In the genomic region with DNA sequence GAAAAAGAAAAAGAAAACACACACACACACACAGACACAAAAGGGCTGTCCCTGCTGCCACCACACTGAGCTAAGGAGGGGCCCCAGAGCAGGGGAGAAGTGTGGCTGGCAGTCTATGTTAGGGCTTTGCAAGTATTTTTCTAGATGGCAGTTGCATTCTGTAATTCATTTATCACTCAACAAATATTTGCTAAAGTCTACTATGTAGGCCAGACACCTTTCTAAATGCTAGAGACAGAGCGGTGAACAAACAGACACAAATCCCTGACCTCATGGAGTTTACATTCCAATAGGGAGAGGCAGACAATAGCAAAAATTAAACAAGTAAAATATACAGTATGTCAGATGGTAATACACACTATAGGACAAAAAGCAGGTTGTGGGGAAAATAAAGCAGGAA, we compare ENCODE assay signal across 14 cellular contexts. TPM values are rescaled to one million over a fixed set of nuclear protein-coding genes. Genes with fewer than 3 reads are reported as not detected.
DNase-seq lines count a peak whose midpoint lies in the region; ATAC-seq and TF ChIP-seq lines count a peak whose summit lies in the region.
"Had no signal": no experiment of that assay in that cellular context is flagged by ENCODE, and none has a peak within 500 bp of the region (broad histone marks: within the 10 kb centered on the region; RNA-seq: fewer than 3 reads in every experiment).

No MANE protein-coding gene starts in this region.

- peaks cover 35% of the 10 kb centered on the region for H3K4me1 Mint-ChIP-seq in activated naive CD4-positive, alpha-beta T cell treated with anti-CD3 and anti-CD28 coated beads, Interleukin-2, amount 50 U/mL, for 24 hours
- H3K4me1 Mint-ChIP-seq in activated naive CD4-positive, alpha-beta T cell treated with anti-CD3 and anti-CD28 coated beads, Interleukin-2, amount 10 ng/mL, durations not matched to agents 7 days and 5 days, result peaks cover 10% of the 10 kb centered on the region
- H3K4me1 Mint-ChIP-seq in H9, result peaks cover 5 to 8% of the 10 kb centered on the region in 2 experiments
- H3K4me1 Mint-ChIP-seq in activated CD8-positive, alpha-beta memory T cell treated with anti-CD3 and anti-CD28 coated beads, Interleukin-2, amount 10 ng/mL, durations not matched to agents 7 days and 5 days, result peaks cover 5% of the 10 kb centered on the region
- H3K4me1 Mint-ChIP-seq in activated CD4-positive, alpha-beta T cell treated with anti-CD3 and anti-CD28 coated beads, Interleukin-2, amount 10 ng/mL, durations not matched to agents 24 days and 14 days, result peaks cover 4% of the 10 kb centered on the region

- no peak overlapping the region for H2AFZ ChIP-seq in H9 (ENCODE audit: low read length)
- H2AFZ ChIP-seq: GM23248 had no signal

- intact Hi-C loops in activated CD4-positive, alpha-beta T cell treated with anti-CD3 and anti-CD28 coated beads, Interleukin-2, amount 10 ng/mL, durations not matched to agents 24 days and 14 days (cut with micrococcal nuclease), result no loop called here

- H3T11ph ChIP-seq in H9 (ENCODE audit: low read length), result no peak overlapping the region

- no peaks in the 10 kb centered on the region for H3K9me3 Mint-ChIP-seq in activated naive CD4-positive, alpha-beta T cell treated with anti-CD3 and anti-CD28 coated beads, Interleukin-2, amount 50 U/mL, for 24 hours
- H3K9me3 Mint-ChIP-seq in activated naive CD4-positive, alpha-beta T cell treated with anti-CD3 and anti-CD28 coated beads, Interleukin-2, amount 10 ng/mL, durations not matched to agents 7 days and 5 days, result peaks cover 4% of the 10 kb centered on the region
- no peaks in the 10 kb centered on the region for H3K9me3 Mint-ChIP-seq in H9
- no peaks in the 10 kb centered on the region for H3K9me3 Mint-ChIP-seq in activated CD8-positive, alpha-beta memory T cell treated with anti-CD3 and anti-CD28 coated beads, Interleukin-2, amount 10 ng/mL, durations not matched to agents 7 days and 5 days (ENCODE audit: low read depth)
- no peaks in the 10 kb centered on the region for H3K9me3 Mint-ChIP-seq in activated CD4-positive, alpha-beta T cell treated with anti-CD3 and anti-CD28 coated beads, Interleukin-2, amount 10 ng/mL, durations not matched to agents 24 days and 14 days
- H3K9me3 Mint-ChIP-seq: CD4-positive, alpha-beta memory T cell had no signal

- no peak overlapping the region for H3K56ac ChIP-seq in H9 (ENCODE audit: insufficient read length, low read depth, low read length)

- no peak for DNase-seq in activated naive CD4-positive, alpha-beta T cell treated with anti-CD3 and anti-CD28 coated beads, Interleukin-2, amount 10 ng/mL, durations not matched to agents 7 days and 5 days
- no peak for DNase-seq in H9
- DNase-seq in left lobe of liver (ENCODE audit: low spot score), result no peak
- no peak for DNase-seq in activated gamma-delta T cell (lab: John Stamatoyannopoulos, UW)
- no peak for DNase-seq in activated CD8-positive, alpha-beta memory T cell treated with anti-CD3 and anti-CD28 coated beads, Interleukin-2, amount 10 ng/mL, durations not matched to agents 7 days and 5 days
- DNase-seq in activated CD4-positive, alpha-beta T cell treated with anti-CD3 and anti-CD28 coated beads, Interleukin-2, amount 10 ng/mL, durations not matched to agents 24 days and 14 days, result no peak
- DNase-seq: 8988T; ACHN; CD4-positive, alpha-beta memory T cell; DMS153; GF-D8; GM23248 had no signal

- H3K27me3 ChIP-seq in H9 (ENCODE audit: insufficient read depth, low read length), result no peaks in the 10 kb centered on the region
- H3K27me3 ChIP-seq: BLaER1 treated with 17β-estradiol and CSF1 and Interleukin-3, amounts not matched to agents 10 nM and 100 nM had no signal

- H3K27ac Mint-ChIP-seq in activated naive CD4-positive, alpha-beta T cell treated with anti-CD3 and anti-CD28 coated beads, Interleukin-2, amount 50 U/mL, for 24 hours, result peak overlapping the region; percentile 77
- no peak overlapping the region for H3K27ac Mint-ChIP-seq in activated naive CD4-positive, alpha-beta T cell treated with anti-CD3 and anti-CD28 coated beads, Interleukin-2, amount 10 ng/mL, durations not matched to agents 7 days and 5 days
- H3K27ac Mint-ChIP-seq in H9, result peak overlapping the region in 1 of 3 experiments; percentile 70; a peak in 1 of 7 replicates
- H3K27ac Mint-ChIP-seq in activated CD8-positive, alpha-beta memory T cell treated with anti-CD3 and anti-CD28 coated beads, Interleukin-2, amount 10 ng/mL, durations not matched to agents 7 days and 5 days, result no peak overlapping the region
- H3K27ac Mint-ChIP-seq in activated CD4-positive, alpha-beta T cell treated with anti-CD3 and anti-CD28 coated beads, Interleukin-2, amount 10 ng/mL, durations not matched to agents 24 days and 14 days, result no peak overlapping the region

- H3K27me3 Mint-ChIP-seq in activated naive CD4-positive, alpha-beta T cell treated with anti-CD3 and anti-CD28 coated beads, Interleukin-2, amount 50 U/mL, for 24 hours, result no peaks in the 10 kb centered on the region
- no peaks in the 10 kb centered on the region for H3K27me3 Mint-ChIP-seq in activated naive CD4-positive, alpha-beta T cell treated with anti-CD3 and anti-CD28 coated beads, Interleukin-2, amount 10 ng/mL, durations not matched to agents 7 days and 5 days
- H3K27me3 Mint-ChIP-seq in H9 (ENCODE audit: low read depth), result peaks cover 2% of the 10 kb centered on the region; the same call in 1 of the 2 replicates
- no peaks in the 10 kb centered on the region for H3K27me3 Mint-ChIP-seq in activated CD8-positive, alpha-beta memory T cell treated with anti-CD3 and anti-CD28 coated beads, Interleukin-2, amount 10 ng/mL, durations not matched to agents 7 days and 5 days
- no peaks in the 10 kb centered on the region for H3K27me3 Mint-ChIP-seq in activated CD4-positive, alpha-beta T cell treated with anti-CD3 and anti-CD28 coated beads, Interleukin-2, amount 10 ng/mL, durations not matched to agents 24 days and 14 days

- H2BK120ac ChIP-seq in H9 (ENCODE audit: low read depth, low read length, poor library complexity, severe bottlenecking), result no peak overlapping the region

- H3K79me2 ChIP-seq in H9 (ENCODE audit: insufficient read depth, low read length), result no peaks in the 10 kb centered on the region

- H4K91ac ChIP-seq in H9 (ENCODE audit: insufficient read length, low read depth, low read length), result no peak overlapping the region

- no CpG with 5 or more reads among the region's 1 CpG for WGBS in H9 (ENCODE audit: extremely low coverage, insufficient read length, low lambda C conversion rate)

- H3K79me1 ChIP-seq in H9 (ENCODE audit: insufficient read depth, low read depth, low read length, poor library complexity, severe bottlenecking), result no peaks in the 10 kb centered on the region

- no peak overlapping the region for H3K18ac ChIP-seq in H9 (ENCODE audit: insufficient read length, low read depth, low read length)

- H3K4me2 ChIP-seq in H9 (ENCODE audit: insufficient read depth, insufficient read length, low read length), result no peak overlapping the region
- H3K4me2 ChIP-seq: BLaER1 treated with 17β-estradiol and CSF1 and Interleukin-3, amounts not matched to agents 10 nM and 100 nM had no signal

- H3K23me2 ChIP-seq in H9 (ENCODE audit: insufficient read length, low read depth, low read length, poor library complexity, severe bottlenecking), result no peaks in the 10 kb centered on the region

- ATAC-seq in left lobe of liver, result peak; percentile 51
- ATAC-seq in activated CD8-positive, alpha-beta memory T cell treated with anti-CD3 and anti-CD28 coated beads, Interleukin-2, amount 10 ng/mL, durations not matched to agents 7 days and 5 days, result no peak

- H3K27ac ChIP-seq in H9 (ENCODE audit: insufficient read length, low read depth, low read length), result no peak overlapping the region
- H3K27ac ChIP-seq: BLaER1 treated with 17β-estradiol and CSF1 and Interleukin-3, amounts not matched to agents 10 nM and 100 nM; GM23248 had no signal

- no peak overlapping the region for H3K23ac ChIP-seq in H9 (ENCODE audit: insufficient read length, low read depth, low read length)

- H3K4me1 ChIP-seq in H9 (ENCODE audit: insufficient read depth, low read length), result no peaks in the 10 kb centered on the region; the same call in 1 of the 2 replicates

- H3K9ac ChIP-seq in H9 (ENCODE audit: extremely low read depth, insufficient read length, low read length), result no peak overlapping the region
- H3K9ac ChIP-seq: BLaER1 treated with 17β-estradiol and CSF1 and Interleukin-3, amounts not matched to agents 10 nM and 100 nM; GM23248 had no signal

- H3K4me3 Mint-ChIP-seq in activated naive CD4-positive, alpha-beta T cell treated with anti-CD3 and anti-CD28 coated beads, Interleukin-2, amount 50 U/mL, for 24 hours, result no peak overlapping the region
- no peak overlapping the region for H3K4me3 Mint-ChIP-seq in activated naive CD4-positive, alpha-beta T cell treated with anti-CD3 and anti-CD28 coated beads, Interleukin-2, amount 10 ng/mL, durations not matched to agents 7 days and 5 days
- H3K4me3 Mint-ChIP-seq in H9, result no peak overlapping the region
- no peak overlapping the region for H3K4me3 Mint-ChIP-seq in activated CD8-positive, alpha-beta memory T cell treated with anti-CD3 and anti-CD28 coated beads, Interleukin-2, amount 10 ng/mL, durations not matched to agents 7 days and 5 days
- H3K4me3 Mint-ChIP-seq in activated CD4-positive, alpha-beta T cell treated with anti-CD3 and anti-CD28 coated beads, Interleukin-2, amount 10 ng/mL, durations not matched to agents 24 days and 14 days, result no peak overlapping the region

- peaks cover 2% of the 10 kb centered on the region for H3K36me3 Mint-ChIP-seq in activated naive CD4-positive, alpha-beta T cell treated with anti-CD3 and anti-CD28 coated beads, Interleukin-2, amount 50 U/mL, for 24 hours
- no peaks in the 10 kb centered on the region for H3K36me3 Mint-ChIP-seq in activated naive CD4-positive, alpha-beta T cell treated with anti-CD3 and anti-CD28 coated beads, Interleukin-2, amount 10 ng/mL, durations not matched to agents 7 days and 5 days
- H3K36me3 Mint-ChIP-seq in H9 (ENCODE audit: insufficient read depth in 1 of 3, low read depth in 3 of 3), result no peaks in the 10 kb centered on the region
- no peaks in the 10 kb centered on the region for H3K36me3 Mint-ChIP-seq in activated CD8-positive, alpha-beta memory T cell treated with anti-CD3 and anti-CD28 coated beads, Interleukin-2, amount 10 ng/mL, durations not matched to agents 7 days and 5 days
- no peaks in the 10 kb centered on the region for H3K36me3 Mint-ChIP-seq in activated CD4-positive, alpha-beta T cell treated with anti-CD3 and anti-CD28 coated beads, Interleukin-2, amount 10 ng/mL, durations not matched to agents 24 days and 14 days (ENCODE audit: low read depth)
- H3K36me3 Mint-ChIP-seq: CD4-positive, alpha-beta memory T cell had no signal

- H2AK5ac ChIP-seq in H9 (ENCODE audit: insufficient read length, low read length), result no peak overlapping the region

- no peak for TF ChIP-seq CTCF in H9 (conservative IDR thresholded peaks at IDR 0.05)

- no peak overlapping the region for H2BK15ac ChIP-seq in H9 (ENCODE audit: low read depth, low read length)

- no peak overlapping the region for H3K14ac ChIP-seq in H9 (ENCODE audit: insufficient read depth, low read length)

- no peak overlapping the region for H4K5ac ChIP-seq in H9 (ENCODE audit: insufficient read length, low read depth, low read length)

- H2BK20ac ChIP-seq in H9 (ENCODE audit: low read depth, low read length, poor library complexity, severe bottlenecking), result peak overlapping the region; percentile 26

- H4K8ac ChIP-seq in H9 (replicated peaks; ENCODE audit: insufficient read length, low read depth, low read length), result no peak overlapping the region

- no peak overlapping the region for H3K4ac ChIP-seq in H9 (ENCODE audit: low read depth, low read length)

- no peak overlapping the region for H2BK5ac ChIP-seq in H9 (ENCODE audit: insufficient read length, low read length)

- H2BK12ac ChIP-seq in H9 (ENCODE audit: insufficient read length, low read depth, low read length), result no peak overlapping the region

- no peaks in the 10 kb centered on the region for H3K9me3 ChIP-seq in H9 (ENCODE audit: control insufficient read depth, low read depth, low read length)
- H3K9me3 ChIP-seq: BLaER1 treated with 17β-estradiol and CSF1 and Interleukin-3, amounts not matched to agents 10 nM and 100 nM had no signal

- CTCF ChIA-PET in activated naive CD4-positive, alpha-beta T cell treated with anti-CD3 and anti-CD28 coated beads, Interleukin-2, amount 10 ng/mL, durations not matched to agents 7 days and 5 days (lab: Charles Lee), result no interaction called here
- CTCF ChIA-PET in activated CD8-positive, alpha-beta memory T cell treated with anti-CD3 and anti-CD28 coated beads, Interleukin-2, amount 10 ng/mL, durations not matched to agents 7 days and 5 days (lab: Charles Lee), result no interaction called here

- no peaks in the 10 kb centered on the region for H4K20me1 ChIP-seq in H9 (ENCODE audit: control insufficient read depth, insufficient read depth, insufficient read length)
- H4K20me1 ChIP-seq: BLaER1 treated with 17β-estradiol and CSF1 and Interleukin-3, amounts not matched to agents 10 nM and 100 nM had no signal

RNA-seq across cellular contexts. Expression of a gene that starts 20.2 kb away (rescaled TPM):
- not detected in 2 replicates for total RNA-seq in H9 (2021)
- total RNA-seq in left lobe of liver, result 0.40 TPM
- total RNA-seq in activated CD8-positive, alpha-beta memory T cell treated with anti-CD3 and anti-CD28 coated beads, Interleukin-2, amount 10 ng/mL, durations not matched to agents 7 days and 5 days, result under 1 TPM; 0.12 TPM
- total RNA-seq in activated CD4-positive, alpha-beta T cell treated with anti-CD3 and anti-CD28 coated beads, Interleukin-2, amount 10 ng/mL, durations not matched to agents 24 days and 14 days, result not detected in 2 replicates
- total RNA-seq: CD4-positive, alpha-beta memory T cell; GM23248 had no signal

RNA-seq across cellular contexts. Expression of a gene that starts 32.1 kb away (rescaled TPM):
- 43.7 and 45.7 TPM in 2 replicates for total RNA-seq in H9 (2021)
- total RNA-seq in left lobe of liver, result 2.1 TPM
- total RNA-seq in activated CD8-positive, alpha-beta memory T cell treated with anti-CD3 and anti-CD28 coated beads, Interleukin-2, amount 10 ng/mL, durations not matched to agents 7 days and 5 days, result 10 to 100 TPM in 1 of 2 experiments, 1 to 10 TPM in 1; 8.2 to 10.0 TPM
- total RNA-seq in activated CD4-positive, alpha-beta T cell treated with anti-CD3 and anti-CD28 coated beads, Interleukin-2, amount 10 ng/mL, durations not matched to agents 24 days and 14 days, result 19.5 and 21.4 TPM in 2 replicates

RNA-seq across cellular contexts. Expression of a gene that starts 32.1 kb away (rescaled TPM):
- total RNA-seq in H9 (2021), result 8.6 and 10.0 TPM in 2 replicates
- total RNA-seq in left lobe of liver, result 15.3 TPM
- 10 to 100 TPM in 1 of 2 experiments, 1 to 10 TPM in 1; 9.7 to 11.1 TPM for total RNA-seq in activated CD8-positive, alpha-beta memory T cell treated with anti-CD3 and anti-CD28 coated beads, Interleukin-2, amount 10 ng/mL, durations not matched to agents 7 days and 5 days
- 11.2 and 11.6 TPM in 2 replicates for total RNA-seq in activated CD4-positive, alpha-beta T cell treated with anti-CD3 and anti-CD28 coated beads, Interleukin-2, amount 10 ng/mL, durations not matched to agents 24 days and 14 days
